In genomic region chr5:136714286-136714685, GRCh38 we compare ENCODE assay signal across 7 cellular contexts.
"Had no signal": no experiment of that assay in that cellular context is flagged by ENCODE, and none has a peak within 500 bp of the region (broad histone marks: within the 10 kb centered on the region; RNA-seq: fewer than 3 reads in every experiment).

No MANE protein-coding gene starts in this region.

- H3K9ac ChIP-seq: KMS-11 had no signal

- DNase-seq: IMR-90, KBM-7, KG1 had no signal

- H3K27ac ChIP-seq: HL-60, KMS-11 had no signal

- H3K4me2 ChIP-seq: KMS-11 had no signal

- ATAC-seq: HepG2 had no signal

- FAIRE-seq: HepG2, HTR-8/SVneo had no signal
